In genomic region chr15:100043732-100044131, GRCh38 we compare ENCODE assay signal across 14 cellular contexts.
DNase-seq lines count a peak whose midpoint lies in the region; ATAC-seq and TF ChIP-seq lines count a peak whose summit lies in the region.
"Had no signal": no experiment of that assay in that cellular context is flagged by ENCODE, and none has a peak within 500 bp of the region (broad histone marks: within the 10 kb centered on the region; RNA-seq: fewer than 3 reads in every experiment).

No MANE protein-coding gene starts in this region.

- no peak overlapping the region for H2AK5ac ChIP-seq in mesenchymal stem cell (ENCODE audit: low read length, severe bottlenecking)

- ATAC-seq in activated CD8-positive, alpha-beta T cell treated with anti-CD3 and anti-CD28 coated beads for 36 hours: no peak

- no TSS peak for BruUV-seq in Caco-2 (replicated peaks; lab: Mats Ljungman, UMichigan)

- no peak overlapping the region for H2BK5ac ChIP-seq in mesenchymal stem cell (ENCODE audit: low read depth, low read length, poor library complexity, severe bottlenecking)

- H2BK15ac ChIP-seq in mesenchymal stem cell (ENCODE audit: low read depth, poor library complexity, severe bottlenecking): no peak overlapping the region

- POLR2A ChIA-PET in activated CD8-positive, alpha-beta T cell treated with anti-CD3 and anti-CD28 coated beads for 36 hours (lab: Charles Lee): no interaction called here
- POLR2A ChIA-PET in Caco-2 (lab: Charles Lee): no interaction called here

- H3K4me3 ChIP-seq in MG63 (peak overlapping the region; percentile 1; the same call in 1 of the 2 replicates), breast epithelium (peak overlapping the region in 1 of 3 donors; percentile 4), mesenchymal stem cell (ENCODE audit: insufficient read depth in 1 of 2, low read depth in 1 of 2, low read length in 2 of 2) (no peak overlapping the region), Caco-2 (ENCODE audit: low read depth, low read length) (no peak overlapping the region)
- H3K4me3 ChIP-seq: colonic mucosa, esophagus squamous epithelium, lung, spleen had no signal

- no peaks in the 10 kb centered on the region for H3K27me3 Mint-ChIP-seq in activated CD8-positive, alpha-beta T cell treated with anti-CD3 and anti-CD28 coated beads for 36 hours
- no peaks in the 10 kb centered on the region for H3K27me3 Mint-ChIP-seq in Caco-2 (ENCODE audit: insufficient read depth, unreplicated experiment)
- H3K27me3 Mint-ChIP-seq: activated naive CD8-positive, alpha-beta T cell had no signal

- no peaks in the 10 kb centered on the region for H3K4me1 Mint-ChIP-seq in activated CD8-positive, alpha-beta T cell treated with anti-CD3 and anti-CD28 coated beads for 36 hours (ENCODE audit: low read depth)
- H3K4me1 Mint-ChIP-seq in Caco-2 (ENCODE audit: low read depth, unreplicated experiment): no peaks in the 10 kb centered on the region

- H3K79me1 ChIP-seq in mesenchymal stem cell (replicated peaks; ENCODE audit: low read length, poor library complexity, severe bottlenecking): no peaks in the 10 kb centered on the region

- no peak overlapping the region for H2BK120ac ChIP-seq in mesenchymal stem cell (ENCODE audit: low read depth, low read length)

- CTCF ChIA-PET in activated CD8-positive, alpha-beta T cell treated with anti-CD3 and anti-CD28 coated beads for 36 hours (lab: Charles Lee): no interaction called here
- CTCF ChIA-PET in Caco-2 (lab: Charles Lee): no interaction called here

- H3K14ac ChIP-seq in mesenchymal stem cell (ENCODE audit: low read length in 2 of 2): no peak overlapping the region

- intact Hi-C loops in breast epithelium (cut with DNase I; ENCODE audit: low total_unique reads) (no loop called here), Caco-2 (cut with micrococcal nuclease; ENCODE audit: unreplicated experiment) (no loop called here)
- intact Hi-C loops in activated CD8-positive, alpha-beta T cell treated with anti-CD3 and anti-CD28 coated beads for 36 hours (cut with micrococcal nuclease): no loop called here

- DNase-seq in A172 (ENCODE audit: low spot score): peak; percentile 18
- no peak for DNase-seq in MG63
- DNase-seq in breast epithelium (ENCODE audit: low spot score in 2 of 2): no peak
- peak; percentile 71 for DNase-seq in mesenchymal stem cell
- no peak for DNase-seq in globus pallidus (ENCODE audit: low spot score)
- no peak for DNase-seq in activated CD8-positive, alpha-beta T cell treated with anti-CD3 and anti-CD28 coated beads for 36 hours
- no peak for DNase-seq in Caco-2
- DNase-seq in NCI-H1694 treated with DMSO at 0.1 percent for 48 hours (lab: John Stamatoyannopoulos, UW): no peak
- DNase-seq: colonic mucosa, esophagus squamous epithelium, spleen had no signal

- no peak overlapping the region for H3K4me3 Mint-ChIP-seq in activated CD8-positive, alpha-beta T cell treated with anti-CD3 and anti-CD28 coated beads for 36 hours
- no peak overlapping the region for H3K4me3 Mint-ChIP-seq in Caco-2 (ENCODE audit: unreplicated experiment)
- H3K4me3 Mint-ChIP-seq: activated naive CD8-positive, alpha-beta T cell; neural crest cell had no signal

- H3K27me3 ChIP-seq in MG63: no peaks in the 10 kb centered on the region
- no peaks in the 10 kb centered on the region for H3K27me3 ChIP-seq in breast epithelium
- no peaks in the 10 kb centered on the region for H3K27me3 ChIP-seq in mesenchymal stem cell (ENCODE audit: control insufficient read depth in 1 of 2, insufficient read depth in 1 of 2, low read length in 2 of 2)
- no peaks in the 10 kb centered on the region for H3K27me3 ChIP-seq in Caco-2 (replicated peaks; ENCODE audit: control insufficient read depth, insufficient read depth, low read length)
- H3K27me3 ChIP-seq: colonic mucosa, esophagus squamous epithelium, spleen had no signal

- no peak overlapping the region for H3K4ac ChIP-seq in mesenchymal stem cell (ENCODE audit: low read depth in 1 of 2, low read length in 2 of 2)

- no peak for TF ChIP-seq CTCF in breast epithelium (IDR thresholded peaks at IDR 0.05)
- TF ChIP-seq CTCF in activated CD8-positive, alpha-beta T cell treated with anti-CD3 and anti-CD28 coated beads for 36 hours (IDR thresholded peaks at IDR 0.05): no peak
- no peak for TF ChIP-seq CTCF in Caco-2 (IDR thresholded peaks at IDR 0.05; ENCODE audit: insufficient read depth in 1 of 2, low read depth in 1 of 2, low read length in 1 of 2, severe bottlenecking in 1 of 2, unreplicated experiment in 1 of 2)

- no peak overlapping the region for H2AFZ ChIP-seq in mesenchymal stem cell (ENCODE audit: low read depth, low read length)

- no peak overlapping the region for H3K9ac ChIP-seq in mesenchymal stem cell (ENCODE audit: low read length)

- peak overlapping the region; percentile 33 for H3K27ac ChIP-seq in breast epithelium
- peak overlapping the region; percentile 86 for H3K27ac ChIP-seq in mesenchymal stem cell (ENCODE audit: low read length, poor library complexity, severe bottlenecking)
- H3K27ac ChIP-seq: colonic mucosa, esophagus squamous epithelium had no signal

- H3K9me3 Mint-ChIP-seq in activated CD8-positive, alpha-beta T cell treated with anti-CD3 and anti-CD28 coated beads for 36 hours: peaks cover 12% of the 10 kb centered on the region
- H3K9me3 Mint-ChIP-seq in Caco-2 (ENCODE audit: unreplicated experiment): peaks cover 13% of the 10 kb centered on the region
- H3K9me3 Mint-ChIP-seq: neural crest cell had no signal

- H4K8ac ChIP-seq in mesenchymal stem cell (ENCODE audit: low read length): no peak overlapping the region

- H2BK12ac ChIP-seq in mesenchymal stem cell (ENCODE audit: low read length in 2 of 2): no peak overlapping the region

- H3K4me2 ChIP-seq in mesenchymal stem cell (ENCODE audit: low read length, poor library complexity, severe bottlenecking): peak overlapping the region; percentile 57

- peaks cover 10% of the 10 kb centered on the region for H3K36me3 Mint-ChIP-seq in activated CD8-positive, alpha-beta T cell treated with anti-CD3 and anti-CD28 coated beads for 36 hours (ENCODE audit: low read depth)
- peaks cover 6% of the 10 kb centered on the region for H3K36me3 Mint-ChIP-seq in Caco-2 (ENCODE audit: insufficient read depth, unreplicated experiment)

- H3K18ac ChIP-seq in mesenchymal stem cell (ENCODE audit: low read depth in 1 of 2, low read length in 2 of 2): peak overlapping the region in 1 of 2 experiments; percentile 21

- H3K4me1 ChIP-seq in breast epithelium (peaks cover 0 to 8% of the 10 kb centered on the region in 2 donors), mesenchymal stem cell (ENCODE audit: control insufficient read depth, insufficient read depth, low read depth, low read length) (peaks cover 6% of the 10 kb centered on the region), Caco-2 (no peaks in the 10 kb centered on the region)
- H3K4me1 ChIP-seq: colonic mucosa had no signal

- no peak overlapping the region for H3K23ac ChIP-seq in mesenchymal stem cell (ENCODE audit: low read length in 2 of 2)

- H3K9me3 ChIP-seq in MG63 (peaks cover 3% of the 10 kb centered on the region; the same call in 1 of the 2 replicates), breast epithelium (no peaks in the 10 kb centered on the region), mesenchymal stem cell (ENCODE audit: control insufficient read depth, low read length) (no peaks in the 10 kb centered on the region), Caco-2 (no peaks in the 10 kb centered on the region)
- H3K9me3 ChIP-seq: colonic mucosa, esophagus squamous epithelium had no signal

- WGBS in mesenchymal stem cell: 44% methylated on average over 5 of the region's 5 CpGs

- TF ChIP-seq POLR2A in breast epithelium (IDR thresholded peaks at IDR 0.05): no peak

- no peak overlapping the region for H3K27ac Mint-ChIP-seq in activated CD8-positive, alpha-beta T cell treated with anti-CD3 and anti-CD28 coated beads for 36 hours
- H3K27ac Mint-ChIP-seq in Caco-2 (ENCODE audit: unreplicated experiment): no peak overlapping the region
- H3K27ac Mint-ChIP-seq: activated naive CD8-positive, alpha-beta T cell had no signal

- no peak overlapping the region for H4K91ac ChIP-seq in mesenchymal stem cell (ENCODE audit: low read length)

- H3K36me3 ChIP-seq in MG63: no peaks in the 10 kb centered on the region
- H3K36me3 ChIP-seq in breast epithelium: no peaks in the 10 kb centered on the region
- no peaks in the 10 kb centered on the region for H3K36me3 ChIP-seq in mesenchymal stem cell (ENCODE audit: control insufficient read depth in 1 of 2, insufficient read depth in 2 of 2, low read depth in 1 of 2, low read length in 2 of 2)
- H3K36me3 ChIP-seq in Caco-2 (ENCODE audit: control insufficient read depth, insufficient read depth, low read length): no peaks in the 10 kb centered on the region
- H3K36me3 ChIP-seq: colonic mucosa, esophagus squamous epithelium, spleen had no signal

Comparison
In these comparisons a context has a peak if more than half of its experiments do, and no peak if none do; other contexts are left out.
1. DNase-seq: peak in A172 (single experiment) and mesenchymal stem cell (single experiment); none in MG63 (single experiment), breast epithelium (0 of 2), globus pallidus (single experiment), activated CD8-positive, alpha-beta T cell treated with anti-CD3 and anti-CD28 coated beads for 36 hours (single experiment), Caco-2 (0 of 2) and NCI-H1694 treated with DMSO at 0.1 percent for 48 hours (single experiment).